ENCODE assay signal across 1 cellular context in genomic region chr19:18488403-18488723, GRCh38.
TF ChIP-seq lines count a peak whose summit lies in the region.

No MANE protein-coding gene starts in this region.

TF ChIP-seq in IMR-90, 13 proteins besides CTCF, POLR2A, EP300 and RAD21:
- TF ChIP-seq SMC3 (IDR thresholded peaks at IDR 0.05; ENCODE audit: low read depth, low read length): no peak
- no peak for TF ChIP-seq BHLHE40 (IDR thresholded peaks at IDR 0.05; ENCODE audit: low read depth, low read length)
- peak; percentile 25; the same call in 1 of the 2 replicates for TF ChIP-seq USF2 (IDR thresholded peaks at IDR 0.05; ENCODE audit: low read depth, low read length)
